ENCODE assay signal across 1 cellular context in genomic region chrX:7159132-7159861, GRCh38.
TF ChIP-seq lines count a peak whose summit lies in the region.

No MANE protein-coding gene starts in this region.

TF ChIP-seq in H1, 55 proteins besides CTCF, POLR2A, EP300 and RAD21:
- 0 out of 2 replicates have a peak, but pooled peaks have one; percentile 10 for TF ChIP-seq CEBPB (IDR thresholded peaks at IDR 0.05; ENCODE audit: low read depth, low read length)
- TF ChIP-seq CREB1 (IDR thresholded peaks at IDR 0.05) = no peak
